In the genomic region with DNA sequence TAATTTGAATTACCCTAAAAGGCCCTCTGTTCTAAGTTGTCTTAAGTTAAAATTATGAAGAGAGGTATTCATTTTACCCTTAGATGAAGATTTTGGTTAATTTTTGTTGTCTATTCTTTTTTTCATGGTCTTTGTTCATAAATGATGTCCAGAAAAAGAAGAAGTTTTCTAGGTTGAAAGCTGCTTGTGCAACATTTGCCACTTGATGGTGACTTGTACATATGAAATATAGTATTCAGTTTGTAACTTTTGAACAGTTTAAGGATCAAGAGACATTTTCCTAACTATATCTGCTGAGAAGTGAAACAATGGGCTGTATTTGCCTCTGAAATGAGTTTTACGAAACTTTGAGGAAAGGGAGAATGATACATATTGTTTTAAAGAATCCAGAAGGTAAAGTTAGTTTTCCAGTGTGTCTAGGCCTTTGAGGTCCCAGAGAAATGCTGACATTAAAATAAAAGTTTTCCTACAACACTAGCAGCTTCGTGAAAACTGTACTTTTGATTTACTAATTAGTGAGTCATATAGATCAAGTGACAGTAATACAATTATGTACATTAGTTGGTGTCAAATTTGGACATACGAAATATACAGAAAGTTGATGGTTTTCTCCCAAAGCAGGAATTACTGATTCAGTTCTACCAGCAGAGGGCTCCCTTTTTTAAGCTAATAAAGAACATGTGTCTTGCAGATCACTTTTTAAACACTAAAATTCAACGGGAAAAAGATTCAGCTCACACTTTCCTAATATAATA, we compare ENCODE assay signal across 8 cellular contexts.
DNase-seq lines count a peak whose midpoint lies in the region; ATAC-seq, FAIRE-seq and TF ChIP-seq lines count a peak whose summit lies in the region.

No MANE protein-coding gene starts in this region.

- no peaks in the 10 kb centered on the region for H4K20me1 ChIP-seq in DOHH2 (ENCODE audit: control insufficient read depth, insufficient read depth, low read depth, low read length)

- peak; percentile 88 for TF ChIP-seq CTCF in A549 (IDR thresholded peaks at IDR 0.05)
- peak; percentile 82 for TF ChIP-seq CTCF in DOHH2 (IDR thresholded peaks at IDR 0.05; ENCODE audit: low read depth, low read length, poor library complexity, severe bottlenecking)
- TF ChIP-seq CTCF in kidney (IDR thresholded peaks at IDR 0.05; ENCODE audit: borderline replicate concordance, extremely low read depth, insufficient read depth) = peak; percentile 63
- peak; percentile 61 to 82 (median 62) for TF ChIP-seq CTCF in tibial nerve (IDR thresholded peaks at IDR 0.05)

- intact Hi-C loops in kidney (cut with DNase I) = loop anchor here (5.0 kb wide), 1 partner anchor 246 kb away; no protein-coding TSS in a partner anchor

- TF ChIP-seq RAD21 in A549 (conservative IDR thresholded peaks at IDR 0.05 in 1 of 2, IDR thresholded peaks at IDR 0.05 in 1 of 2) = peak; percentile 89 to 93

- H3K9me2 ChIP-seq in DOHH2 (replicated peaks; ENCODE audit: control insufficient read depth, low read length) = no peaks in the 10 kb centered on the region

- no peak overlapping the region for H3K4me3 ChIP-seq in A549
- H3K4me3 ChIP-seq in DOHH2 (ENCODE audit: low read length) = no peak overlapping the region
- no peak overlapping the region for H3K4me3 ChIP-seq in kidney (ENCODE audit: low read length in 2 of 2)
- H3K4me3 ChIP-seq in tibial nerve = no peak overlapping the region

- H3K9ac ChIP-seq in kidney (ENCODE audit: low read length in 2 of 2) = peak overlapping the region; percentile 5 to 29

- H3K27me3 ChIP-seq in DOHH2 (ENCODE audit: control insufficient read depth, low read length) (no peaks in the 10 kb centered on the region), tibial nerve (no peaks in the 10 kb centered on the region)

- CTCF ChIA-PET in A549 (lab: Yijun Ruan, JAX) = interaction anchor here (0.5 to 3.3 kb wide), 46 partner anchors 10 to 1043 kb away, joined by 3 to 30 read pairs (median 3); no protein-coding TSS in a partner anchor

- H3K27ac ChIP-seq in A549 (peak overlapping the region in 1 of 2 experiments; percentile 2; a peak in 1 of 6 replicates), DOHH2 (ENCODE audit: low read depth, low read length) (no peak overlapping the region), kidney (ENCODE audit: low read depth in 2 of 2, low read length in 2 of 2) (peak overlapping the region in 1 of 2 donors; percentile 60), tibial nerve (peak overlapping the region in 3 of 4 donors; percentile 13 to 72 (median 66))

- peaks cover 30% of the 10 kb centered on the region for H3K36me3 ChIP-seq in DOHH2 (ENCODE audit: control insufficient read depth, low read length)
- H3K36me3 ChIP-seq in kidney (ENCODE audit: control insufficient read depth in 1 of 2, insufficient read depth in 2 of 2, low read length in 2 of 2) = peaks cover 6 to 11% of the 10 kb centered on the region in 2 donors
- H3K36me3 ChIP-seq in tibial nerve = peaks cover 4 to 42% (median 7%) of the 10 kb centered on the region in 3 donors

- 0 out of 2 replicates have a peak, but pooled peaks cover 2% of the 10 kb centered on the region for H3K79me2 ChIP-seq in DOHH2 (ENCODE audit: control insufficient read depth, low read length)

- H3K4me2 ChIP-seq in A549 = peak overlapping the region; percentile 35; the same call in 2 of the 3 replicates
- H3K4me2 ChIP-seq in DOHH2 (ENCODE audit: low read length) = peak overlapping the region; percentile 77; the same call in 1 of the 2 replicates

- no peaks in the 10 kb centered on the region for H3K9me3 ChIP-seq in A549
- no peaks in the 10 kb centered on the region for H3K9me3 ChIP-seq in DOHH2 (ENCODE audit: control insufficient read depth, insufficient read depth, low read length)
- no peaks in the 10 kb centered on the region for H3K9me3 ChIP-seq in kidney (ENCODE audit: control insufficient read depth in 1 of 2, low read length in 2 of 2)
- H3K9me3 ChIP-seq in tibial nerve = no peaks in the 10 kb centered on the region

- ATAC-seq in A549 = peak in 1 of 2 experiments; percentile 35; a peak in 2 of 6 replicates
- no peak for ATAC-seq in GM18861 (IDR thresholded peaks at IDR 0.05; ENCODE audit: unreplicated experiment)
- no peak for ATAC-seq in GM19395 (IDR thresholded peaks at IDR 0.05; ENCODE audit: unreplicated experiment)

- H3K4me1 ChIP-seq in A549 (peaks cover 50% of the 10 kb centered on the region), DOHH2 (ENCODE audit: control insufficient read depth, low read length) (peaks cover 33% of the 10 kb centered on the region), kidney (ENCODE audit: control insufficient read depth in 1 of 2, insufficient read depth in 1 of 2, low read depth in 1 of 2, low read length in 2 of 2) (peaks cover 23 to 36% of the 10 kb centered on the region in 2 donors), tibial nerve (peaks cover 0 to 99% (median 65%) of the 10 kb centered on the region in 4 donors)

- TF ChIP-seq EP300 in A549 (IDR thresholded peaks at IDR 0.05) (no peak), tibial nerve (IDR thresholded peaks at IDR 0.05) (peak in 1 of 2 donors; percentile 5)

- DNase-seq in A549 (ENCODE audit: low read depth in 1 of 2, low spot score in 1 of 2) (peak in 1 of 2 experiments; percentile 61), NCI-H2227 treated with DMSO at 0.1 percent for 48 hours (lab: John Stamatoyannopoulos, UW) (peak; percentile 9), amniotic stem cell (lab: John Stamatoyannopoulos, UW) (peak; percentile 65), kidney (no peak), tibial nerve (ENCODE audit: low spot score in 2 of 2) (peak in 1 of 2 donors; percentile 43)

- peak; percentile 32 for FAIRE-seq in A549 (lab: Jason Lieb, UNC)
- FAIRE-seq in kidney (lab: Jason Lieb, UNC) = peak; percentile 90

- 23% methylated on average over 4 of the region's 4 CpGs for WGBS in A549 (ENCODE audit: missing lambda C conversion rate)
- WGBS in tibial nerve, 2 donors = 17 to 18% methylated on average over 4 of the region's 4 CpGs

- POLR2A ChIA-PET in A549 (lab: Yijun Ruan, JAX) = no interaction called here

- peaks cover 13% of the 10 kb centered on the region; the same call in 1 of the 2 replicates for H3F3A ChIP-seq in DOHH2 (ENCODE audit: control insufficient read depth, insufficient read depth)

- TF ChIP-seq POLR2A in A549 (IDR thresholded peaks at IDR 0.05; ENCODE audit: low read length) (no peak), tibial nerve (IDR thresholded peaks at IDR 0.05) (no peak)

TF ChIP-seq in A549, 52 proteins besides CTCF, POLR2A, EP300 and RAD21:
- TF ChIP-seq MAFK (IDR thresholded peaks at IDR 0.05; ENCODE audit: partially characterized antibody) (peak; percentile 27), SMC3 (IDR thresholded peaks at IDR 0.05) (peak; percentile 95), SREBF2 (IDR thresholded peaks at IDR 0.05) (no peak)
